In genomic region chr10:74113546-74113945, GRCh38 we compare ENCODE assay signal across 13 cellular contexts. TPM values are rescaled to one million over a fixed set of nuclear protein-coding genes. Genes with fewer than 3 reads are reported as not detected.
DNase-seq lines count a peak whose midpoint lies in the region; ATAC-seq and TF ChIP-seq lines count a peak whose summit lies in the region.
"Had no signal": no experiment of that assay in that cellular context is flagged by ENCODE, and none has a peak within 500 bp of the region (broad histone marks: within the 10 kb centered on the region; RNA-seq: fewer than 3 reads in every experiment).

No MANE protein-coding gene starts in this region.

- H3K9me3 ChIP-seq in thyroid gland (no peaks in the 10 kb centered on the region), lower lobe of right lung (no peaks in the 10 kb centered on the region)
- H3K9me3 ChIP-seq: A549, SJCRH30 had no signal

- H3K4me1 Mint-ChIP-seq in endothelial cell (ENCODE audit: unreplicated experiment) (peaks cover 5% of the 10 kb centered on the region), CD14-positive monocyte (no peaks in the 10 kb centered on the region)

- H3K9me3 Mint-ChIP-seq in activated naive CD4-positive, alpha-beta T cell treated with anti-CD3 and anti-CD28 coated beads, Interleukin-2, amount 50 U/mL, for 72 hours = no peaks in the 10 kb centered on the region
- H3K9me3 Mint-ChIP-seq in endothelial cell (ENCODE audit: unreplicated experiment) (no peaks in the 10 kb centered on the region), CD14-positive monocyte (no peaks in the 10 kb centered on the region)

- no peak for TF ChIP-seq POLR2A in thyroid gland (IDR thresholded peaks at IDR 0.05)

- WGBS in thyroid gland, 2 donors = 32 to 37% methylated on average over 1 of the region's 1 CpG

- H3K4me3 ChIP-seq in thyroid gland (replicated peaks in 1 of 3) (no peak overlapping the region), lower lobe of right lung (no peak overlapping the region)
- H3K4me3 ChIP-seq: A549, SJCRH30 had no signal

- H3K27me3 ChIP-seq in thyroid gland (no peaks in the 10 kb centered on the region), lower lobe of right lung (ENCODE audit: low read depth) (no peaks in the 10 kb centered on the region)
- H3K27me3 ChIP-seq: SJCRH30 had no signal

- no peak for DNase-seq in activated naive CD4-positive, alpha-beta T cell treated with anti-CD3 and anti-CD28 coated beads, Interleukin-2, amount 50 U/mL, for 72 hours (ENCODE audit: low spot score in 2 of 2)
- no peak for DNase-seq in activated naive CD4-positive, alpha-beta T cell treated with anti-CD3 and anti-CD28 coated beads, Interleukin-2, amount 50 U/mL, for 16 hours
- no peak for DNase-seq in endothelial cell (ENCODE audit: low spot score)
- DNase-seq in kidney tubule cell (ENCODE audit: low spot score) = peak; percentile 73
- peak; percentile 38 to 41 for DNase-seq in thyroid gland
- DNase-seq in CD14-positive monocyte (ENCODE audit: low spot score) = no peak
- no peak for DNase-seq in NCI-H2107 (lab: John Stamatoyannopoulos, UW)
- no peak for DNase-seq in lower lobe of right lung
- DNase-seq: activated CD4-positive, alpha-beta T cell treated with anti-CD3 and anti-CD28 coated beads for 1 hour; MM.1S; NCI-H524; SJCRH30 had no signal

- H3K27me3 Mint-ChIP-seq in endothelial cell (ENCODE audit: unreplicated experiment) (peaks cover 12% of the 10 kb centered on the region), CD14-positive monocyte (ENCODE audit: low read depth in 3 of 3) (no peaks in the 10 kb centered on the region)

- H3K36me3 Mint-ChIP-seq in activated naive CD4-positive, alpha-beta T cell treated with anti-CD3 and anti-CD28 coated beads, Interleukin-2, amount 50 U/mL, for 72 hours = peaks cover 9 to 16% of the 10 kb centered on the region in 2 donors
- H3K36me3 Mint-ChIP-seq in endothelial cell (ENCODE audit: low read depth, unreplicated experiment) (peaks cover 63% of the 10 kb centered on the region), CD14-positive monocyte (peaks cover 96 to 99% of the 10 kb centered on the region in 2 donors)

- intact Hi-C loops in thyroid gland (cut with DNase I) (no loop called here), CD14-positive monocyte (cut with micrococcal nuclease) (no loop called here), lower lobe of right lung (cut with DNase I) (no loop called here)

- peak overlapping the region; percentile 56 to 87 (median 75) for H3K27ac ChIP-seq in thyroid gland
- no peak overlapping the region for H3K27ac ChIP-seq in lower lobe of right lung
- H3K27ac ChIP-seq: A549, SJCRH30 had no signal

- ATAC-seq in activated naive CD4-positive, alpha-beta T cell treated with anti-CD3 and anti-CD28 coated beads, Interleukin-2, amount 50 U/mL, for 72 hours = no peak
- ATAC-seq in lower lobe of right lung = no peak

- H3K27ac Mint-ChIP-seq in activated naive CD4-positive, alpha-beta T cell treated with anti-CD3 and anti-CD28 coated beads, Interleukin-2, amount 50 U/mL, for 72 hours = peak overlapping the region; percentile 6 to 72
- H3K27ac Mint-ChIP-seq in endothelial cell (ENCODE audit: unreplicated experiment) (peak overlapping the region; percentile 34), CD14-positive monocyte (peak overlapping the region in 1 of 7 donors; percentile 1)

- peaks cover 34 to 52% of the 10 kb centered on the region in 2 donors for H3K36me3 ChIP-seq in thyroid gland
- H3K36me3 ChIP-seq in lower lobe of right lung = peaks cover 100% of the 10 kb centered on the region

- H3K4me1 ChIP-seq in thyroid gland (peaks cover 25 to 31% of the 10 kb centered on the region in 2 donors), lower lobe of right lung (no peaks in the 10 kb centered on the region)
- H3K4me1 ChIP-seq: SJCRH30 had no signal

- no peak overlapping the region for H3K4me3 Mint-ChIP-seq in endothelial cell (ENCODE audit: unreplicated experiment)
- H3K4me3 Mint-ChIP-seq in CD14-positive monocyte = no peak overlapping the region

- no peak for TF ChIP-seq CTCF in endothelial cell (IDR thresholded peaks at IDR 0.05; ENCODE audit: unreplicated experiment)
- TF ChIP-seq CTCF in thyroid gland (IDR thresholded peaks at IDR 0.05) = no peak
- TF ChIP-seq CTCF in CD14-positive monocyte (IDR thresholded peaks at IDR 0.05) = no peak
- TF ChIP-seq CTCF in lower lobe of right lung (IDR thresholded peaks at IDR 0.05) = no peak

RNA-seq across cellular contexts. Expression of gene AP3M1, which starts 37.1 kb away (rescaled TPM):
- 10 to 100 TPM; 29.7 to 39.7 TPM for total RNA-seq in activated naive CD4-positive, alpha-beta T cell treated with anti-CD3 and anti-CD28 coated beads, Interleukin-2, amount 50 U/mL, for 72 hours
- 43.7 TPM for total RNA-seq in endothelial cell (ENCODE audit: unreplicated experiment)
- 10 to 100 TPM; 28.9 to 35.2 (median 32.4) TPM for total RNA-seq in thyroid gland
- 10 to 100 TPM; 23.2 to 32.0 TPM for polyA plus RNA-seq in CD14-positive monocyte
- total RNA-seq in lower lobe of right lung = 33.7 TPM

RNA-seq across cellular contexts. Expression of gene ADK, which starts 37.5 kb away (rescaled TPM):
- total RNA-seq in activated naive CD4-positive, alpha-beta T cell treated with anti-CD3 and anti-CD28 coated beads, Interleukin-2, amount 50 U/mL, for 72 hours = 10 to 100 TPM; 52.0 to 53.3 TPM
- total RNA-seq in endothelial cell (ENCODE audit: unreplicated experiment) = 13.1 TPM
- 10 to 100 TPM; 62.1 to 84.7 (median 74.4) TPM for total RNA-seq in thyroid gland
- 10 to 100 TPM; 35.7 to 38.2 TPM for polyA plus RNA-seq in CD14-positive monocyte
- total RNA-seq in lower lobe of right lung = 40.2 TPM

Comparison
In these comparisons a context has a peak if more than half of its experiments do, and no peak if none do; other contexts are left out.
1. DNase-seq: peak in kidney tubule cell (single experiment) and thyroid gland (2 of 2); none in activated naive CD4-positive, alpha-beta T cell treated with anti-CD3 and anti-CD28 coated beads, Interleukin-2, amount 50 U/mL, for 72 hours (0 of 2), activated naive CD4-positive, alpha-beta T cell treated with anti-CD3 and anti-CD28 coated beads, Interleukin-2, amount 50 U/mL, for 16 hours (single experiment), endothelial cell (single experiment), CD14-positive monocyte (single experiment), NCI-H2107 (single experiment) and lower lobe of right lung (single experiment).